In genomic region chr1:229531326-229531725, GRCh38 we compare ENCODE assay signal across 29 cellular contexts.
"Had no signal": no experiment of that assay in that cellular context is flagged by ENCODE, and none has a peak within 500 bp of the region (broad histone marks: within the 10 kb centered on the region; RNA-seq: fewer than 3 reads in every experiment).

No MANE protein-coding gene starts in this region.

- H3K27me3 Mint-ChIP-seq: activated CD4-positive, alpha-beta memory T cell treated with anti-CD3 and anti-CD28 coated beads for 36 hours; activated CD4-positive, alpha-beta T cell treated with anti-CD3 and anti-CD28 coated beads for 36 hours; activated CD4-positive, alpha-beta T cell treated with anti-CD3 and anti-CD28 coated beads, Interleukin-2, amount 10 ng/mL, durations not matched to agents 24 days and 14 days; activated naive CD4-positive, alpha-beta T cell treated with anti-CD3 and anti-CD28 coated beads, Interleukin-2, amount 10 ng/mL, durations not matched to agents 7 days and 5 days; activated naive CD8-positive, alpha-beta T cell treated with anti-CD3 and anti-CD28 coated beads, Interleukin-2, amount 10 ng/mL, durations not matched to agents 7 days and 5 days; brain; dendritic cell treated with granulocyte-macrophage colony-stimulating factor and Interleukin-4, amounts not matched to agents 40 ng/mL and 50 ng/mL, for 4 days; T-helper 17 cell had no signal

- H3K4me1 ChIP-seq: ascending aorta, breast epithelium had no signal

- H3K4me3 Mint-ChIP-seq: activated CD4-positive, alpha-beta memory T cell treated with anti-CD3 and anti-CD28 coated beads for 36 hours; activated CD4-positive, alpha-beta T cell treated with anti-CD3 and anti-CD28 coated beads for 36 hours; activated CD4-positive, alpha-beta T cell treated with anti-CD3 and anti-CD28 coated beads, Interleukin-2, amount 10 ng/mL, durations not matched to agents 24 days and 14 days; activated naive CD4-positive, alpha-beta T cell treated with anti-CD3 and anti-CD28 coated beads, Interleukin-2, amount 10 ng/mL, durations not matched to agents 7 days and 5 days; activated naive CD8-positive, alpha-beta T cell treated with anti-CD3 and anti-CD28 coated beads, Interleukin-2, amount 10 ng/mL, durations not matched to agents 7 days and 5 days; activated T-cell treated with anti-CD3 and anti-CD28 coated beads, Interleukin-2, amount 50 U/mL, for 4 hours; activated T-helper 1 cell treated with anti-CD3 and anti-CD28 coated beads, Interleukin-12 subunit alpha, Interleukin-12 subunit beta, Interleukin-2, Interleukin-4 antibody, amounts not matched to agents 30 ng/mL and 10 ng/mL and 1 ng/mL, durations not matched to agents 14 hours and 24 hours and 36 hours; brain; dendritic cell treated with granulocyte-macrophage colony-stimulating factor and Interleukin-4, amounts not matched to agents 40 ng/mL and 50 ng/mL, for 4 days; T-helper 17 cell had no signal

- H3K27ac Mint-ChIP-seq: activated CD4-positive, alpha-beta memory T cell treated with anti-CD3 and anti-CD28 coated beads for 36 hours; activated CD4-positive, alpha-beta T cell treated with anti-CD3 and anti-CD28 coated beads for 36 hours; activated CD4-positive, alpha-beta T cell treated with anti-CD3 and anti-CD28 coated beads, Interleukin-2, amount 10 ng/mL, durations not matched to agents 24 days and 14 days; activated naive CD4-positive, alpha-beta T cell treated with anti-CD3 and anti-CD28 coated beads, Interleukin-2, amount 10 ng/mL, durations not matched to agents 7 days and 5 days; activated naive CD8-positive, alpha-beta T cell treated with anti-CD3 and anti-CD28 coated beads, Interleukin-2, amount 10 ng/mL, durations not matched to agents 7 days and 5 days; activated T-helper 1 cell treated with anti-CD3 and anti-CD28 coated beads, Interleukin-12 subunit alpha, Interleukin-12 subunit beta, Interleukin-2, Interleukin-4 antibody, amounts not matched to agents 30 ng/mL and 10 ng/mL and 1 ng/mL, durations not matched to agents 14 hours and 24 hours and 36 hours; brain; dendritic cell treated with granulocyte-macrophage colony-stimulating factor and Interleukin-4, amounts not matched to agents 40 ng/mL and 50 ng/mL, for 4 days; T-helper 17 cell had no signal

- DNase-seq: activated CD4-positive, alpha-beta memory T cell treated with anti-CD3 and anti-CD28 coated beads for 36 hours; activated CD4-positive, alpha-beta T cell treated with anti-CD3 and anti-CD28 coated beads for 36 hours; activated CD4-positive, alpha-beta T cell treated with anti-CD3 and anti-CD28 coated beads, Interleukin-2, amount 10 ng/mL, durations not matched to agents 24 days and 14 days; activated CD4-positive, CD25-positive, alpha-beta regulatory T cell; activated CD4-positive, CD25-positive, alpha-beta regulatory T cell treated with anti-CD3 and anti-CD28 coated beads, Interleukin-2, amount 50 U/mL, for 72 hours; activated CD8-positive, alpha-beta memory T cell treated with anti-CD3 and anti-CD28 coated beads, Interleukin-2, amount 50 U/mL, for 48 hours; activated gamma-delta T cell; activated naive CD4-positive, alpha-beta T cell; activated naive CD4-positive, alpha-beta T cell treated with anti-CD3 and anti-CD28 coated beads, Interleukin-2, amount 10 ng/mL, durations not matched to agents 7 days and 5 days; activated naive CD8-positive, alpha-beta T cell treated with anti-CD3 and anti-CD28 coated beads, Interleukin-2, amount 10 ng/mL, durations not matched to agents 7 days and 5 days; activated T-cell treated with anti-CD3 and anti-CD28 coated beads for 4 hours; activated T-cell treated with anti-CD3 and anti-CD28 coated beads, Interleukin-2, amount 50 U/mL, for 4 hours; central memory CD4-positive, alpha-beta T cell; cerebellar nuclear complex; dorsolateral prefrontal cortex; effector memory CD4-positive, alpha-beta T cell; foreskin fibroblast; T-helper 1 cell; T-helper 17 cell had no signal

- H3K4me3 ChIP-seq: ascending aorta, breast epithelium, cardiac muscle cell, coronary artery, dorsolateral prefrontal cortex had no signal

- H3K27ac ChIP-seq: ascending aorta, breast epithelium, cardiac muscle cell, coronary artery, dorsolateral prefrontal cortex, epithelial cell of prostate had no signal

- H3K9me3 ChIP-seq: ascending aorta, breast epithelium had no signal

- ATAC-seq: activated CD4-positive, alpha-beta T cell treated with anti-CD3 and anti-CD28 coated beads for 36 hours; activated naive CD4-positive, alpha-beta T cell treated with anti-CD3 and anti-CD28 coated beads, Interleukin-2, amount 50 U/mL, for 72 hours; activated T-cell treated with anti-CD3 and anti-CD28 coated beads, Interleukin-2, amount 50 U/mL, for 4 hours; SK-N-SH treated with all-trans-retinoic acid at 6 μM for 48 hours; T-helper 17 cell had no signal

- H3K27me3 ChIP-seq: ascending aorta, breast epithelium, cardiac muscle cell, dorsolateral prefrontal cortex had no signal

- H3K4me1 Mint-ChIP-seq: activated CD4-positive, alpha-beta T cell treated with anti-CD3 and anti-CD28 coated beads for 36 hours; activated naive CD4-positive, alpha-beta T cell treated with anti-CD3 and anti-CD28 coated beads, Interleukin-2, amount 10 ng/mL, durations not matched to agents 7 days and 5 days; brain; T-helper 17 cell had no signal

- H3K9me3 Mint-ChIP-seq: activated CD4-positive, alpha-beta memory T cell treated with anti-CD3 and anti-CD28 coated beads for 36 hours; activated CD4-positive, alpha-beta T cell treated with anti-CD3 and anti-CD28 coated beads, Interleukin-2, amount 10 ng/mL, durations not matched to agents 24 days and 14 days; activated naive CD4-positive, alpha-beta T cell treated with anti-CD3 and anti-CD28 coated beads, Interleukin-2, amount 10 ng/mL, durations not matched to agents 7 days and 5 days; activated naive CD4-positive, alpha-beta T cell treated with anti-CD3 and anti-CD28 coated beads, Interleukin-2, amount 50 U/mL, for 72 hours; activated naive CD8-positive, alpha-beta T cell treated with anti-CD3 and anti-CD28 coated beads, Interleukin-2, amount 10 ng/mL, durations not matched to agents 7 days and 5 days; activated T-cell treated with anti-CD3 and anti-CD28 coated beads, Interleukin-2, amount 50 U/mL, for 4 hours; activated T-helper 1 cell treated with anti-CD3 and anti-CD28 coated beads, Interleukin-12 subunit alpha, Interleukin-12 subunit beta, Interleukin-2, Interleukin-4 antibody, amounts not matched to agents 30 ng/mL and 10 ng/mL and 1 ng/mL, durations not matched to agents 14 hours and 24 hours and 36 hours; brain; dendritic cell treated with granulocyte-macrophage colony-stimulating factor and Interleukin-4, amounts not matched to agents 40 ng/mL and 50 ng/mL, for 4 days had no signal
